24 cellular contexts compared by ENCODE assay signal in the genomic region with DNA sequence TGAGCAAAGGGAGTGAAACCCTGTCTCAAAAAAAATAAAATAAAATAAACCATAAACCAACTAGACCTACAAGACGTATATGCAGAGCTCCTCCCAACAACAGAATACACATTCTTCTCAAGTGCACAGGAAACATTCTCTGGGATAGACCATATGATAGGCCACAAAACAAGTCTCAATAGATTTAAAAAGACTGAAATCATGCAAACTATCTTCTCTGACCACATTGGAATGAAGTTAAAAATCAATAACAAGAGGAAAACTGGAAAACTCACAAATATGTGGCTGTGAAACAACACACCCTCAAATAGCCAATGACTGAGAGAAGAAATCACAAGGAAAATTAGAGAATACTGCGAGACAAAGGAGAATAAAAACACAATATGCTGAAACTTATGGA. TPM values are rescaled to one million over a fixed set of nuclear protein-coding genes. Genes with fewer than 3 reads are reported as not detected.
"Had no signal": no experiment of that assay in that cellular context is flagged by ENCODE, and none has a peak within 500 bp of the region (broad histone marks: within the 10 kb centered on the region; RNA-seq: fewer than 3 reads in every experiment).

No MANE protein-coding gene starts in this region.

- DNase-seq: hypothalamus; immature natural killer cell; kidney; left colon; left lung; lower lobe of right lung; mammary epithelial cell; mesenchymal stem cell; naive thymus-derived CD8-positive, alpha-beta T cell; nucleus accumbens; stimulated activated CD4-positive, alpha-beta T cell treated with anti-CD3 and anti-CD28 coated beads, Interleukin-12 subunit alpha, Interleukin-12 subunit beta, amount 100 ng/mL, for 4 hours; stimulated activated CD4-positive, alpha-beta T cell treated with anti-CD3 and anti-CD28 coated beads, Interleukin-15, amount 100 ng/mL, for 24 hours; stimulated activated CD4-positive, alpha-beta T cell treated with anti-CD3 and anti-CD28 coated beads, Interleukin-2, amount 100 ng/mL, for 24 hours; stimulated activated CD4-positive, alpha-beta T cell treated with anti-CD3 and anti-CD28 coated beads, Interleukin-4, amount 100 ng/mL, for 24 hours; stimulated activated naive CD4-positive, alpha-beta T cell; tibial artery; trophoblast cell; upper lobe of right lung had no signal

- H3K36me3 ChIP-seq: left lung, lower lobe of right lung, right atrium auricular region, suprapubic skin, thoracic aorta, tibial artery, upper lobe of right lung had no signal

- H3K9me3 ChIP-seq: left lung, lower lobe of right lung, right atrium auricular region, thoracic aorta, tibial artery, upper lobe of right lung had no signal

- H3K4me1 ChIP-seq: left lung, lower lobe of right lung, right atrium auricular region, suprapubic skin, tibial artery, upper lobe of right lung had no signal

- H3K4me3 ChIP-seq: left lung, lower lobe of right lung, right atrium auricular region, skin epidermis, suprapubic skin, thoracic aorta, tibial artery, upper lobe of right lung had no signal

- H3K27ac ChIP-seq: left lung, lower lobe of right lung, right atrium auricular region, skin epidermis, suprapubic skin, thoracic aorta, tibial artery, upper lobe of right lung had no signal

- ATAC-seq: left colon; left lung; lower lobe of right lung; naive thymus-derived CD8-positive, alpha-beta T cell; sciatic nerve; stimulated activated effector memory CD8-positive, alpha-beta T cell treated with anti-CD3 and anti-CD28 coated beads, Interleukin-12 subunit alpha, Interleukin-12 subunit beta, amount 100 ng/mL, for 72 hours; upper lobe of right lung had no signal

- H3K27me3 ChIP-seq: left lung, right atrium auricular region, suprapubic skin, tibial artery, upper lobe of right lung had no signal

RNA-seq across cellular contexts. Expression of gene PRELID3A, which starts 23.5 kb away (rescaled TPM):
- polyA plus RNA-seq: immature natural killer cell had no signal
